17 cellular contexts compared by ENCODE assay signal in the genomic region with DNA sequence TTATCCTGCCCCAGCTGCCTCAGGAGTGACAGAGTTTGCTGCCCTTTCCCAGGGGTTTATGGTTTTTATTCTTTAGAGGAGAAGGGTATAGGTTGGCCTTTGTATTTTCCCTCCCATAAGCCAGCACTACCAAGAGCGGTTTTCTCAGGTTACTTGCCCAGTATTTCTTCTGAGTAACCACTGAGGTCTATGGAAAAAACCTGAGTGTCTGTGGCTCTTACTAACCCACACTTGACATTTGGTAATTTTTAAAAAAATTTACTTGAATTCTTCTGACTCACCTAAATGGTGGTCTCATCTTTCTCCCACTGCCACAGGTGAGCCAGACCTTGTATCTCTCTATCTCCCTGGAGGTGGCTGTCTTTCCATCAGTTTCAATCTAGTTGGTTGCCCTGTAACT. TPM values are rescaled to one million over a fixed set of nuclear protein-coding genes. Genes with fewer than 3 reads are reported as not detected.
DNase-seq lines count a peak whose midpoint lies in the region; ATAC-seq and TF ChIP-seq lines count a peak whose summit lies in the region.
"Had no signal": no experiment of that assay in that cellular context is flagged by ENCODE, and none has a peak within 500 bp of the region (broad histone marks: within the 10 kb centered on the region; RNA-seq: fewer than 3 reads in every experiment).

No MANE protein-coding gene starts in this region.

- H3K9me3 Mint-ChIP-seq in T-helper 2 cell treated with Interferon-gamma antibody and Interleukin-4, amounts not matched to agents 5 μg/mL and 100 μg/mL, for 36 hours = no peaks in the 10 kb centered on the region
- no peaks in the 10 kb centered on the region for H3K9me3 Mint-ChIP-seq in mesothelial cell of epicardium

- H3K4me1 Mint-ChIP-seq in T-helper 2 cell treated with Interferon-gamma antibody and Interleukin-4, amounts not matched to agents 5 μg/mL and 100 μg/mL, for 36 hours (ENCODE audit: low read depth) = peaks cover 75% of the 10 kb centered on the region
- H3K4me1 Mint-ChIP-seq in mesothelial cell of epicardium = peaks cover 32% of the 10 kb centered on the region

- no peaks in the 10 kb centered on the region for H3K27me3 Mint-ChIP-seq in T-helper 2 cell treated with Interferon-gamma antibody and Interleukin-4, amounts not matched to agents 5 μg/mL and 100 μg/mL, for 36 hours (ENCODE audit: low read depth)
- H3K27me3 Mint-ChIP-seq in mesothelial cell of epicardium (ENCODE audit: low read depth) = no peaks in the 10 kb centered on the region

- H3K27me3 ChIP-seq in heart left ventricle = no peaks in the 10 kb centered on the region
- no peaks in the 10 kb centered on the region for H3K27me3 ChIP-seq in tibial nerve
- no peaks in the 10 kb centered on the region for H3K27me3 ChIP-seq in dorsolateral prefrontal cortex
- H3K27me3 ChIP-seq: body of pancreas, MG63 had no signal

- H3K4me3 ChIP-seq in heart left ventricle = peak overlapping the region in 1 of 12 donors; percentile 32
- H3K4me3 ChIP-seq in tibial nerve = no peak overlapping the region
- H3K4me3 ChIP-seq in dorsolateral prefrontal cortex = no peak overlapping the region
- H3K4me3 ChIP-seq: body of pancreas, MG63, SK-N-MC had no signal

- H3K4me1 ChIP-seq in heart left ventricle = peaks cover 0 to 93% (median 63%) of the 10 kb centered on the region in 12 donors
- peaks cover 0 to 48% (median 10%) of the 10 kb centered on the region in 4 donors for H3K4me1 ChIP-seq in tibial nerve

- H3K36me3 ChIP-seq in heart left ventricle (peaks cover 0 to 48% (median 25%) of the 10 kb centered on the region in 9 donors), tibial nerve (peaks cover 0 to 18% (median 0%) of the 10 kb centered on the region in 3 donors)
- H3K36me3 ChIP-seq: MG63 had no signal

- H3K36me3 Mint-ChIP-seq in T-helper 2 cell treated with Interferon-gamma antibody and Interleukin-4, amounts not matched to agents 5 μg/mL and 100 μg/mL, for 36 hours (ENCODE audit: low read depth) = peaks cover 42% of the 10 kb centered on the region
- peaks cover 9% of the 10 kb centered on the region for H3K36me3 Mint-ChIP-seq in mesothelial cell of epicardium

- TF ChIP-seq CTCF in heart left ventricle (IDR thresholded peaks at IDR 0.05) (no peak), mesothelial cell of epicardium (IDR thresholded peaks at IDR 0.05; ENCODE audit: unreplicated experiment) (no peak), tibial nerve (IDR thresholded peaks at IDR 0.05) (no peak), dorsolateral prefrontal cortex (IDR thresholded peaks at IDR 0.05 in 54 of 56, conservative IDR thresholded peaks at IDR 0.05 in 2 of 56; ENCODE audit: low read depth in 1 of 56, partially characterized antibody in 56 of 56) (no peak)

- H3K27ac Mint-ChIP-seq in T-helper 2 cell treated with Interferon-gamma antibody and Interleukin-4, amounts not matched to agents 5 μg/mL and 100 μg/mL, for 36 hours = peak overlapping the region; percentile 26
- H3K27ac Mint-ChIP-seq in mesothelial cell of epicardium = peak overlapping the region; percentile 50

- TF ChIP-seq POLR2A in heart left ventricle (IDR thresholded peaks at IDR 0.05) (no peak), tibial nerve (IDR thresholded peaks at IDR 0.05) (no peak)

- intact Hi-C loops in heart left ventricle (cut with DNase I) = no loop called here
- intact Hi-C loops in left cardiac atrium (cut with DNase I) = no loop called here
- intact Hi-C loops in dorsolateral prefrontal cortex (cut with DNase I) = no loop called here

- no peak for ATAC-seq in heart left ventricle
- no peak for ATAC-seq in left cardiac atrium
- ATAC-seq: body of pancreas, esophagus mucosa, HCT116 had no signal

- peak overlapping the region in 7 of 12 donors; percentile 1 to 100 (median 57) for H3K27ac ChIP-seq in heart left ventricle
- H3K27ac ChIP-seq in tibial nerve = peak overlapping the region in 3 of 4 donors; percentile 7 to 64 (median 50)
- no peak overlapping the region for H3K27ac ChIP-seq in dorsolateral prefrontal cortex
- H3K27ac ChIP-seq: SK-N-MC had no signal

- DNase-seq in heart left ventricle (no peak), left cardiac atrium (no peak), mesothelial cell of epicardium (ENCODE audit: low spot score in 2 of 2, unreplicated experiment in 2 of 2) (no peak), tibial nerve (ENCODE audit: low spot score in 2 of 2) (no peak), dorsolateral prefrontal cortex (no peak), OCI-M2 (lab: John Stamatoyannopoulos, UW; ENCODE audit: unreplicated experiment) (no peak)
- no peak for DNase-seq in T-helper 2 cell treated with Interferon-gamma antibody and Interleukin-4, amounts not matched to agents 5 μg/mL and 100 μg/mL, for 36 hours (ENCODE audit: low spot score)
- DNase-seq: AML-193, body of pancreas, head of caudate nucleus, MG63, NCI-H1694 treated with DMSO at 0.1 percent for 48 hours, NCI-H510A treated with DMSO at 0.1 percent for 48 hours, small intestine had no signal

- H3K9me3 ChIP-seq in heart left ventricle (no peaks in the 10 kb centered on the region), tibial nerve (no peaks in the 10 kb centered on the region)
- H3K9me3 ChIP-seq: body of pancreas, MG63 had no signal

- no peak overlapping the region for H3K4me3 Mint-ChIP-seq in T-helper 2 cell treated with Interferon-gamma antibody and Interleukin-4, amounts not matched to agents 5 μg/mL and 100 μg/mL, for 36 hours
- H3K4me3 Mint-ChIP-seq in mesothelial cell of epicardium = no peak overlapping the region

- 0 to 75% (median 35%) methylated on average over 1 of the region's 1 CpG for WGBS in heart left ventricle, 4 donors
- 0 to 51% methylated on average over 1 of the region's 1 CpG for WGBS in tibial nerve, 2 donors

- no peak for TF ChIP-seq EP300 in tibial nerve (IDR thresholded peaks at IDR 0.05)

RNA-seq across cellular contexts. Expression of a gene that starts 6.0 kb away (rescaled TPM):
- total RNA-seq in heart left ventricle = 10 to 100 TPM; 32.7 to 76.0 (median 45.1) TPM
- 10 to 100 TPM; 45.6 to 50.5 TPM for polyA plus RNA-seq in heart left ventricle
- 10 to 100 TPM; 33.0 to 51.6 TPM for total RNA-seq in left cardiac atrium
- total RNA-seq in mesothelial cell of epicardium = 66.0 to 73.2 TPM (median 70.4 TPM) in 3 replicates
- 100 to 1,000 TPM; 129 to 202 (median 181) TPM for total RNA-seq in tibial nerve
- total RNA-seq in dorsolateral prefrontal cortex = 10 to 100 TPM; 21.3 to 61.6 (median 36.3) TPM

RNA-seq across cellular contexts. Expression of a gene that starts 25.2 kb away (rescaled TPM):
- total RNA-seq in heart left ventricle = 10 to 100 TPM; 27.3 to 68.0 (median 45.4) TPM
- 10 to 100 TPM; 25.8 to 66.6 TPM for polyA plus RNA-seq in heart left ventricle
- 10 to 100 TPM; 20.5 to 27.4 TPM for total RNA-seq in left cardiac atrium
- 19.4 to 19.9 TPM (median 19.8 TPM) in 3 replicates for total RNA-seq in mesothelial cell of epicardium
- total RNA-seq in tibial nerve = 10 to 100 TPM; 26.0 to 51.3 (median 30.2) TPM
- 10 to 100 TPM; 13.4 to 34.2 (median 20.2) TPM for total RNA-seq in dorsolateral prefrontal cortex

RNA-seq across cellular contexts. Expression of a gene that starts 34.4 kb away (rescaled TPM):
- total RNA-seq in heart left ventricle (1 to 10 TPM in 2 of 9 donors, under 1 TPM in 6, not detected in 1; 0.15 to 1.9 (median 0.63) TPM), left cardiac atrium (under 1 TPM; 0.32 to 0.42 TPM), mesothelial cell of epicardium (32.4 to 34.7 TPM (median 33.6 TPM) in 3 replicates), tibial nerve (1 to 10 TPM in 2 of 4 donors, under 1 TPM in 2; 0.42 to 2.4 (median 1.2) TPM), dorsolateral prefrontal cortex (1 to 10 TPM in 7 of 120 experiments, under 1 TPM in 39, not detected in 74; 0.10 to 3.0 (median 0.37) TPM)
- under 1 TPM; 0.30 to 0.33 TPM for polyA plus RNA-seq in heart left ventricle

RNA-seq across cellular contexts. Expression of a gene that starts 40.4 kb away (rescaled TPM):
- total RNA-seq in heart left ventricle (10 to 100 TPM in 6 of 9 donors, 1 to 10 TPM in 3; 8.1 to 16.2 (median 11.2) TPM), left cardiac atrium (10 to 100 TPM; 10.2 to 10.7 TPM), mesothelial cell of epicardium (20.4 to 23.3 TPM (median 22.7 TPM) in 3 replicates), tibial nerve (10 to 100 TPM; 13.4 to 19.5 (median 14.2) TPM), dorsolateral prefrontal cortex (10 to 100 TPM; 11.9 to 33.6 (median 20.1) TPM)
- 1 to 10 TPM; 9.6 to 9.9 TPM for polyA plus RNA-seq in heart left ventricle

RNA-seq across cellular contexts. Expression of a gene that starts 40.5 kb away (rescaled TPM):
- total RNA-seq in heart left ventricle = 10 to 100 TPM; 21.9 to 34.0 (median 30.7) TPM
- polyA plus RNA-seq in heart left ventricle = 10 to 100 TPM; 21.0 to 37.4 TPM
- total RNA-seq in left cardiac atrium = 10 to 100 TPM; 24.3 to 24.9 TPM
- 69.7 to 77.9 TPM (median 71.8 TPM) in 3 replicates for total RNA-seq in mesothelial cell of epicardium
- 10 to 100 TPM; 74.1 to 91.5 (median 78.0) TPM for total RNA-seq in tibial nerve
- 100 to 1,000 TPM in 7 of 120 experiments, 10 to 100 TPM in 113; 48.9 to 123 (median 70.7) TPM for total RNA-seq in dorsolateral prefrontal cortex

Comparison
In these comparisons a context has a peak if more than half of its experiments do, and no peak if none do; other contexts are left out.
1. H3K27ac ChIP-seq: peak in heart left ventricle (7 of 12) and tibial nerve (3 of 4); none in dorsolateral prefrontal cortex (0 of 59).